Comparison of ENCODE assay signal across 19 cellular contexts in the genomic region with DNA sequence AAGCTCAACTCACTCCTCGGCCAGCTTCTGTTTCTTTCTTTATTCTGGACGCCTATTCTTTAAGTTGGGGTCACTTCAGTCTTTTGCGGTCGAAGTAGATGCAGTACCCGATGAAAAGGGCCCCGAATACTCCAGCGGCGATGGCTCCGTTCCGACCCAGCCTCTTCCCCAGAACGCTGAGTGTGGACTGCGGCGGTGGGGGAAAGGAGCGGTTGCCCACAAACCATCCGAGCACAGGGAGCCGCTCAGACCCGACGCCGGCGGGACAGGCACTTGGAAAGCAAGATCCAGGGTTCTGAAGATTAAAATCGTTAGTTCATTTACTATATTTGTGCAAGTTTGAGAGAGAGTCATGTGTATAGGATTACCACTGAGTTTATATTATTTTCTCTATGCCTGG. TPM values are rescaled to one million over a fixed set of nuclear protein-coding genes. Genes with fewer than 3 reads are reported as not detected.
DNase-seq lines count a peak whose midpoint lies in the region; ATAC-seq and TF ChIP-seq lines count a peak whose summit lies in the region.
"Had no signal": no experiment of that assay in that cellular context is flagged by ENCODE, and none has a peak within 500 bp of the region (broad histone marks: within the 10 kb centered on the region; RNA-seq: fewer than 3 reads in every experiment).

No MANE protein-coding gene starts in this region.

- H3K27ac Mint-ChIP-seq in activated naive CD4-positive, alpha-beta T cell treated with anti-CD3 and anti-CD28 coated beads, Interleukin-2, amount 50 U/mL, for 24 hours, result peak overlapping the region; percentile 62
- H3K27ac Mint-ChIP-seq in GM23338, result no peak overlapping the region
- H3K27ac Mint-ChIP-seq in central memory CD8-positive, alpha-beta T cell (ENCODE audit: low read depth), result peak overlapping the region; percentile 71
- H3K27ac Mint-ChIP-seq: CD14-positive monocyte had no signal

- no peaks in the 10 kb centered on the region for H3K36me3 ChIP-seq in GM23338 (ENCODE audit: insufficient read depth)
- H3K36me3 ChIP-seq in tibial artery, result no peaks in the 10 kb centered on the region
- no peaks in the 10 kb centered on the region for H3K36me3 ChIP-seq in right atrium auricular region

- peak overlapping the region; percentile 38; the same call in 1 of the 2 replicates for H2AFZ ChIP-seq in GM23338
- H2AFZ ChIP-seq: PC-9 had no signal

- H3F3A ChIP-seq in GM23338 (replicated peaks; ENCODE audit: low read depth), result no peaks in the 10 kb centered on the region

- no peak for DNase-seq in activated naive CD4-positive, alpha-beta T cell (lab: John Stamatoyannopoulos, UW)
- DNase-seq in GM23338 (ENCODE audit: low spot score) (no peak), tibial artery (no peak), right atrium auricular region (ENCODE audit: low spot score) (no peak), NCI-H2107 treated with DMSO at 0.1 percent for 48 hours (lab: John Stamatoyannopoulos, UW; ENCODE audit: unreplicated experiment) (no peak)
- DNase-seq in central memory CD8-positive, alpha-beta T cell (ENCODE audit: low spot score in 2 of 2), result no peak
- DNase-seq: Calu3, KG1, MV-4-11, NCI-H1417, NCI-H1930, NCI-H345, NCI-H524 treated with DMSO at 0.1 percent for 48 hours, PC-9, SIG-M5 had no signal

- no peaks in the 10 kb centered on the region for H3K9me3 Mint-ChIP-seq in activated naive CD4-positive, alpha-beta T cell treated with anti-CD3 and anti-CD28 coated beads, Interleukin-2, amount 50 U/mL, for 24 hours
- H3K9me3 Mint-ChIP-seq in GM23338, result no peaks in the 10 kb centered on the region; the same call in 2 of the 3 replicates
- H3K9me3 Mint-ChIP-seq in central memory CD8-positive, alpha-beta T cell, result no peaks in the 10 kb centered on the region

- no peak overlapping the region for H3K4me2 ChIP-seq in GM23338
- H3K4me2 ChIP-seq: PC-9 had no signal

- no peak overlapping the region for H3K4me3 Mint-ChIP-seq in activated naive CD4-positive, alpha-beta T cell treated with anti-CD3 and anti-CD28 coated beads, Interleukin-2, amount 50 U/mL, for 24 hours
- no peak overlapping the region for H3K4me3 Mint-ChIP-seq in GM23338
- peak overlapping the region; percentile 16 for H3K4me3 Mint-ChIP-seq in central memory CD8-positive, alpha-beta T cell

- peak; percentile 43; the same call in 2 of the 3 replicates for ATAC-seq in GM23338
- ATAC-seq in central memory CD8-positive, alpha-beta T cell (replicated peaks; ENCODE audit: extremely low read depth, poor library complexity, severe bottlenecking), result no peak

- H3K27ac ChIP-seq in GM23338 (ENCODE audit: low read depth), result no peak overlapping the region
- H3K27ac ChIP-seq in tibial artery, result no peak overlapping the region
- no peak overlapping the region for H3K27ac ChIP-seq in right atrium auricular region
- H3K27ac ChIP-seq: PC-9, RWPE1 had no signal

- H3K79me2 ChIP-seq in GM23338 (replicated peaks; ENCODE audit: insufficient read depth), result no peaks in the 10 kb centered on the region

- 0 out of 2 replicates have a peak, but pooled peaks cover 2% of the 10 kb centered on the region for H3K9me2 ChIP-seq in GM23338 (ENCODE audit: insufficient read depth)

- H3K4me1 ChIP-seq in GM23338 (ENCODE audit: insufficient read depth), result no peaks in the 10 kb centered on the region
- H3K4me1 ChIP-seq in tibial artery, result no peaks in the 10 kb centered on the region
- H3K4me1 ChIP-seq in right atrium auricular region, result no peaks in the 10 kb centered on the region

- peaks cover 32% of the 10 kb centered on the region for H3K36me3 Mint-ChIP-seq in activated naive CD4-positive, alpha-beta T cell treated with anti-CD3 and anti-CD28 coated beads, Interleukin-2, amount 50 U/mL, for 24 hours
- H3K36me3 Mint-ChIP-seq in GM23338 (ENCODE audit: low read depth), result no peaks in the 10 kb centered on the region
- H3K36me3 Mint-ChIP-seq in central memory CD8-positive, alpha-beta T cell (ENCODE audit: insufficient read depth), result peaks cover 74% of the 10 kb centered on the region
- H3K36me3 Mint-ChIP-seq: CD14-positive monocyte had no signal

- peaks cover 86% of the 10 kb centered on the region for H3K4me1 Mint-ChIP-seq in activated naive CD4-positive, alpha-beta T cell treated with anti-CD3 and anti-CD28 coated beads, Interleukin-2, amount 50 U/mL, for 24 hours
- H3K4me1 Mint-ChIP-seq in GM23338, result no peaks in the 10 kb centered on the region
- H3K4me1 Mint-ChIP-seq in central memory CD8-positive, alpha-beta T cell, result peaks cover 85% of the 10 kb centered on the region

- H3K27me3 ChIP-seq in GM23338 (ENCODE audit: insufficient read depth) (peaks cover 26% of the 10 kb centered on the region; the same call in 1 of the 2 replicates), tibial artery (peaks cover 0 to 20% of the 10 kb centered on the region in 2 donors), right atrium auricular region (peaks cover 0 to 4% of the 10 kb centered on the region in 2 donors)

- H3K27me3 Mint-ChIP-seq in activated naive CD4-positive, alpha-beta T cell treated with anti-CD3 and anti-CD28 coated beads, Interleukin-2, amount 50 U/mL, for 24 hours, result no peaks in the 10 kb centered on the region
- H3K27me3 Mint-ChIP-seq in GM23338 (ENCODE audit: insufficient read depth, low read depth, poor library complexity), result peaks cover 3% of the 10 kb centered on the region
- H3K27me3 Mint-ChIP-seq in central memory CD8-positive, alpha-beta T cell, result no peaks in the 10 kb centered on the region

- no peak for TF ChIP-seq CTCF in GM23338 (conservative IDR thresholded peaks at IDR 0.05; ENCODE audit: low read depth in 2 of 2)
- no peak for TF ChIP-seq CTCF in tibial artery (IDR thresholded peaks at IDR 0.05)
- no peak for TF ChIP-seq CTCF in right atrium auricular region (IDR thresholded peaks at IDR 0.05)

- H3K9me3 ChIP-seq in tibial artery, result no peaks in the 10 kb centered on the region
- H3K9me3 ChIP-seq in right atrium auricular region, result no peaks in the 10 kb centered on the region

- H3K4me3 ChIP-seq in GM23338, result no peak overlapping the region
- no peak overlapping the region for H3K4me3 ChIP-seq in tibial artery
- no peak overlapping the region for H3K4me3 ChIP-seq in right atrium auricular region
- H3K4me3 ChIP-seq: PC-9 had no signal

- intact Hi-C loops in tibial artery (cut with DNase I; ENCODE audit: low total_unique reads), result no loop called here

- no peaks in the 10 kb centered on the region for H4K20me1 ChIP-seq in GM23338 (replicated peaks; ENCODE audit: insufficient read depth)

TF ChIP-seq in GM23338, 12 proteins besides CTCF, POLR2A, EP300 and RAD21:
- TF ChIP-seq STAT1 (IDR thresholded peaks at IDR 0.05; ENCODE audit: unreplicated experiment), result no peak
- TF ChIP-seq, protein P1, sequence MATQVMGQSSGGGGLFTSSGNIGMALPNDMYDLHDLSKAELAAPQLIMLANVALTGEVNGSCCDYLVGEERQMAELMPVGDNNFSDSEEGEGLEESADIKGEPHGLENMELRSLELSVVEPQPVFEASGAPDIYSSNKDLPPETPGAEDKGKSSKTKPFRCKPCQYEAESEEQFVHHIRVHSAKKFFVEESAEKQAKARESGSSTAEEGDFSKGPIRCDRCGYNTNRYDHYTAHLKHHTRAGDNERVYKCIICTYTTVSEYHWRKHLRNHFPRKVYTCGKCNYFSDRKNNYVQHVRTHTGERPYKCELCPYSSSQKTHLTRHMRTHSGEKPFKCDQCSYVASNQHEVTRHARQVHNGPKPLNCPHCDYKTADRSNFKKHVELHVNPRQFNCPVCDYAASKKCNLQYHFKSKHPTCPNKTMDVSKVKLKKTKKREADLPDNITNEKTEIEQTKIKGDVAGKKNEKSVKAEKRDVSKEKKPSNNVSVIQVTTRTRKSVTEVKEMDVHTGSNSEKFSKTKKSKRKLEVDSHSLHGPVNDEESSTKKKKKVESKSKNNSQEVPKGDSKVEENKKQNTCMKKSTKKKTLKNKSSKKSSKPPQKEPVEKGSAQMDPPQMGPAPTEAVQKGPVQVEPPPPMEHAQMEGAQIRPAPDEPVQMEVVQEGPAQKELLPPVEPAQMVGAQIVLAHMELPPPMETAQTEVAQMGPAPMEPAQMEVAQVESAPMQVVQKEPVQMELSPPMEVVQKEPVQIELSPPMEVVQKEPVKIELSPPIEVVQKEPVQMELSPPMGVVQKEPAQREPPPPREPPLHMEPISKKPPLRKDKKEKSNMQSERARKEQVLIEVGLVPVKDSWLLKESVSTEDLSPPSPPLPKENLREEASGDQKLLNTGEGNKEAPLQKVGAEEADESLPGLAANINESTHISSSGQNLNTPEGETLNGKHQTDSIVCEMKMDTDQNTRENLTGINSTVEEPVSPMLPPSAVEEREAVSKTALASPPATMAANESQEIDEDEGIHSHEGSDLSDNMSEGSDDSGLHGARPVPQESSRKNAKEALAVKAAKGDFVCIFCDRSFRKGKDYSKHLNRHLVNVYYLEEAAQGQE (IDR thresholded peaks at IDR 0.05; ENCODE audit: unreplicated experiment), result no peak
- no peak for TF ChIP-seq EZH2phosphoT487 (IDR thresholded peaks at IDR 0.05; ENCODE audit: unreplicated experiment)
- TF ChIP-seq ZNF331 (CRISPR knock-in tag; IDR thresholded peaks at IDR 0.05; ENCODE audit: low read depth), result no peak
- TF ChIP-seq NANOG (IDR thresholded peaks at IDR 0.05; ENCODE audit: borderline replicate concordance), result no peak

RNA-seq across cellular contexts. Expression of a gene that starts 22.5 kb away (rescaled TPM):
- not detected in 2 replicates for total RNA-seq in GM23338 (2014; rRNA removed; shearing (Covaris generic))
- polyA plus RNA-seq in GM23338 (2016; fragmentation: Nextera tagmentation; extraction: Ambion mirVana), result not detected in 2 replicates
- under 1 TPM; 0.22 to 0.59 TPM for total RNA-seq in right atrium auricular region
- total RNA-seq: PC-9 had no signal

RNA-seq across cellular contexts. Expression of a gene that starts 45.6 kb away (rescaled TPM):
- 0.10 TPM in 1 of 2 replicates, not detected in the other for total RNA-seq in GM23338 (2014; rRNA removed; shearing (Covaris generic))
- not detected in 2 replicates for polyA plus RNA-seq in GM23338 (2016; fragmentation: Nextera tagmentation; extraction: Ambion mirVana)
- not detected for total RNA-seq in right atrium auricular region
- total RNA-seq: Calu3, H4, PC-9 had no signal
